9 cellular contexts compared by ENCODE assay signal in the genomic region with DNA sequence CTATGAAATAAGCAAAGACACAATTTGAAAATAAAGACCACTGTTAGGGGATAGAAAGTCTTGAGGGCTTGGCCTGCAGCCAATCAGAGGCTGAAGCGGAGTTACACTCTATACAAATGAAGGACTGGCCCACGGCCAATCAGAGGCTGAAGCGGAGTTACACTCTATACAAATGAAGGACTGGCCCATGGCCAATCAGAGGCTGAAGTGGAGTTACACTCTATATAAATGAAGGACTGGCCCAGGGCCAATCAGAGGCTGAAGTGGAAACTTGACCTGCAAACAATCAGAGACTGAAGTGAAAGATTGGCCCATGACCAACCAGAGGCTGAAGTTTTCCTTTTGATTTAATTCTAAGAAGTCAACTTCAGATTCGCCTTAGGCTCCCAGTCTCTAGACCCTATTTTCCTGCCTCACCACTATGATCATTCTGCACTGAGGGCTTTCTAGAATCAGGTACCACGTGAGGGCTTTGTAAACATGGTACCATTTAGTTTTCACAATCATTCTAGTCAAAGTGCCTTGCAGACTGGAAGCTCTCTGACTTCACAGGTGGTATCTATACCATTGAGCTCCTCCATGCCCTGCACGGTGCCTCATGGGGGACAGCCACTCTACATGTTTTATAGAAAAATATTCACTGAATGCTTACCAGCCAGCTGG.
A peak's percentile ranks its signal among the peaks of the same experiment; 100 is the strongest.
DNase-seq lines count a peak whose midpoint lies in the region; ATAC-seq and TF ChIP-seq lines count a peak whose summit lies in the region.
"Had no signal": no experiment of that assay in that cellular context is flagged by ENCODE, and none has a peak within 500 bp of the region (broad histone marks: within the 10 kb centered on the region; RNA-seq: fewer than 3 reads in every experiment).

No MANE protein-coding gene starts in this region.

- H3K4me3 ChIP-seq in coronary artery (peak overlapping the region; percentile 61), osteoblast (ENCODE audit: insufficient read depth, low read length) (no peak overlapping the region)
- H3K4me3 ChIP-seq: GM12878 had no signal

- H3K4me2 ChIP-seq in osteoblast (ENCODE audit: insufficient read depth, low read length), result no peak overlapping the region

- H3K4me1 Mint-ChIP-seq in activated CD4-positive, alpha-beta T cell treated with anti-CD3 and anti-CD28 coated beads, Interleukin-2, amount 10 ng/mL, durations not matched to agents 7 days and 5 days, result peaks cover 27% of the 10 kb centered on the region
- peaks cover 2% of the 10 kb centered on the region for H3K4me1 Mint-ChIP-seq in osteocyte (ENCODE audit: unreplicated experiment)

- H3K27ac ChIP-seq in coronary artery (peak overlapping the region; percentile 57 to 64), osteoblast (ENCODE audit: low read depth, low read length) (no peak overlapping the region)

- no peak overlapping the region for H3K27ac Mint-ChIP-seq in activated CD4-positive, alpha-beta T cell treated with anti-CD3 and anti-CD28 coated beads, Interleukin-2, amount 10 ng/mL, durations not matched to agents 7 days and 5 days
- H3K27ac Mint-ChIP-seq in osteocyte (ENCODE audit: unreplicated experiment), result no peak overlapping the region

- H3K36me3 ChIP-seq in osteoblast (ENCODE audit: insufficient read depth, low read length), result no peaks in the 10 kb centered on the region

- no peaks in the 10 kb centered on the region for H4K20me1 ChIP-seq in osteoblast (ENCODE audit: insufficient read depth, low read length)

- H3K27me3 ChIP-seq in osteoblast (ENCODE audit: insufficient read depth, low read length), result peaks cover 8% of the 10 kb centered on the region

- no peak overlapping the region for H3K4me3 Mint-ChIP-seq in activated CD4-positive, alpha-beta T cell treated with anti-CD3 and anti-CD28 coated beads, Interleukin-2, amount 10 ng/mL, durations not matched to agents 7 days and 5 days
- H3K4me3 Mint-ChIP-seq in osteocyte (ENCODE audit: unreplicated experiment), result no peak overlapping the region

- H3K79me2 ChIP-seq in osteoblast (ENCODE audit: insufficient read depth, low read length), result no peaks in the 10 kb centered on the region

- no peak for ATAC-seq in GM21423 (IDR thresholded peaks at IDR 0.05; ENCODE audit: unreplicated experiment)
- ATAC-seq: GM12878 had no signal

- H3K9me3 ChIP-seq in osteoblast (ENCODE audit: low read depth, low read length), result no peaks in the 10 kb centered on the region

- peaks cover 1% of the 10 kb centered on the region for H3K9me3 Mint-ChIP-seq in activated CD4-positive, alpha-beta T cell treated with anti-CD3 and anti-CD28 coated beads, Interleukin-2, amount 10 ng/mL, durations not matched to agents 7 days and 5 days
- H3K9me3 Mint-ChIP-seq in osteocyte (ENCODE audit: unreplicated experiment), result no peaks in the 10 kb centered on the region

- no peak overlapping the region for H2AFZ ChIP-seq in osteoblast (ENCODE audit: low read length)

- H3K27me3 Mint-ChIP-seq in activated CD4-positive, alpha-beta T cell treated with anti-CD3 and anti-CD28 coated beads, Interleukin-2, amount 10 ng/mL, durations not matched to agents 7 days and 5 days, result no peaks in the 10 kb centered on the region
- H3K27me3 Mint-ChIP-seq in osteocyte (ENCODE audit: unreplicated experiment), result no peaks in the 10 kb centered on the region

- POLR2A ChIA-PET in activated CD4-positive, alpha-beta T cell treated with anti-CD3 and anti-CD28 coated beads, Interleukin-2, amount 10 ng/mL, durations not matched to agents 7 days and 5 days (lab: Charles Lee), result no interaction called here

- TF ChIP-seq CTCF in coronary artery (IDR thresholded peaks at IDR 0.05), result no peak
- no peak for TF ChIP-seq CTCF in osteocyte (IDR thresholded peaks at IDR 0.05)
- no peak for TF ChIP-seq CTCF in osteoblast (IDR thresholded peaks at IDR 0.05; ENCODE audit: extremely low read depth, low read depth, low read length)

- DNase-seq in Ammon's horn (ENCODE audit: low spot score), result peak; percentile 21
- DNase-seq in NCI-H2196 (lab: John Stamatoyannopoulos, UW; ENCODE audit: unreplicated experiment), result peak; percentile 73
- DNase-seq in coronary artery (ENCODE audit: low spot score), result no peak
- peak; percentile 34 for DNase-seq in medulla oblongata (ENCODE audit: extremely low spot score)
- DNase-seq in activated CD4-positive, alpha-beta T cell treated with anti-CD3 and anti-CD28 coated beads, Interleukin-2, amount 10 ng/mL, durations not matched to agents 7 days and 5 days, result no peak
- DNase-seq in osteocyte (ENCODE audit: extremely low spot score, unreplicated experiment), result no peak
- DNase-seq in osteoblast (ENCODE audit: insufficient read length, low spot score, missing footprints), result no peak

- CTCF ChIA-PET in activated CD4-positive, alpha-beta T cell treated with anti-CD3 and anti-CD28 coated beads, Interleukin-2, amount 10 ng/mL, durations not matched to agents 7 days and 5 days (lab: Charles Lee), result interaction anchor here (1.1 to 1.6 kb wide), 2 partner anchors 144 to 152 kb away, joined by 3 read pairs; no protein-coding TSS in a partner anchor

- no peaks in the 10 kb centered on the region for H3K4me1 ChIP-seq in osteoblast (ENCODE audit: insufficient read depth, low read length)

- H3K36me3 Mint-ChIP-seq in activated CD4-positive, alpha-beta T cell treated with anti-CD3 and anti-CD28 coated beads, Interleukin-2, amount 10 ng/mL, durations not matched to agents 7 days and 5 days (ENCODE audit: low read depth), result no peaks in the 10 kb centered on the region
- H3K36me3 Mint-ChIP-seq in osteocyte (ENCODE audit: unreplicated experiment), result peaks cover 5% of the 10 kb centered on the region

Comparison
In these comparisons a context has a peak if more than half of its experiments do, and no peak if none do; other contexts are left out.
1. DNase-seq: peak in Ammon's horn (single experiment), NCI-H2196 (single experiment) and medulla oblongata (single experiment); none in coronary artery (single experiment), activated CD4-positive, alpha-beta T cell treated with anti-CD3 and anti-CD28 coated beads, Interleukin-2, amount 10 ng/mL, durations not matched to agents 7 days and 5 days (single experiment), osteocyte (single experiment) and osteoblast (single experiment).